8 cellular contexts compared by ENCODE assay signal in genomic region chr9:19379283-19379682, GRCh38. TPM values are rescaled to one million over a fixed set of nuclear protein-coding genes. Genes with fewer than 3 reads are reported as not detected.
A peak's percentile ranks its signal among the peaks of the same experiment; 100 is the strongest.
DNase-seq lines count a peak whose midpoint lies in the region; ATAC-seq and TF ChIP-seq lines count a peak whose summit lies in the region.

No MANE protein-coding gene starts in this region.

- H3K4me1 Mint-ChIP-seq in HFFc6 (ENCODE audit: low read depth), result peaks cover 65% of the 10 kb centered on the region
- peaks cover 46% of the 10 kb centered on the region for H3K4me1 Mint-ChIP-seq in activated CD8-positive, alpha-beta T cell treated with anti-CD3 and anti-CD28 coated beads, Interleukin-2, amount 10 ng/mL, durations not matched to agents 7 days and 5 days (ENCODE audit: low read depth)

- no peak for ATAC-seq in activated CD8-positive, alpha-beta T cell treated with anti-CD3 and anti-CD28 coated beads, Interleukin-2, amount 10 ng/mL, durations not matched to agents 7 days and 5 days
- ATAC-seq in right cardiac atrium (no peak), GM21576 (IDR thresholded peaks at IDR 0.05; ENCODE audit: unreplicated experiment) (no peak), GM21526 (IDR thresholded peaks at IDR 0.05; ENCODE audit: low FRiP score, unreplicated experiment) (no peak), GM21515 (IDR thresholded peaks at IDR 0.05; ENCODE audit: unreplicated experiment) (no peak)

- no peaks in the 10 kb centered on the region for H3K9me3 ChIP-seq in right cardiac atrium (ENCODE audit: control insufficient read depth, low read length)
- H3K9me3 ChIP-seq in smooth muscle cell (replicated peaks; ENCODE audit: low read depth), result no peaks in the 10 kb centered on the region

- peaks cover 64% of the 10 kb centered on the region for H3K36me3 Mint-ChIP-seq in HFFc6 (ENCODE audit: low read depth)
- H3K36me3 Mint-ChIP-seq in activated CD8-positive, alpha-beta T cell treated with anti-CD3 and anti-CD28 coated beads, Interleukin-2, amount 10 ng/mL, durations not matched to agents 7 days and 5 days (ENCODE audit: low read depth), result peaks cover 62% of the 10 kb centered on the region

- H3K4me3 ChIP-seq in right cardiac atrium (ENCODE audit: low read length) (peak overlapping the region; percentile 76), smooth muscle cell (peak overlapping the region; percentile 87)

- H3K27ac Mint-ChIP-seq in HFFc6, result peak overlapping the region; percentile 99
- peak overlapping the region; percentile 98 for H3K27ac Mint-ChIP-seq in activated CD8-positive, alpha-beta T cell treated with anti-CD3 and anti-CD28 coated beads, Interleukin-2, amount 10 ng/mL, durations not matched to agents 7 days and 5 days

- H3K36me3 ChIP-seq in smooth muscle cell (ENCODE audit: low read depth), result peaks cover 9% of the 10 kb centered on the region

- WGBS in right cardiac atrium, result 7% methylated on average over 12 of the region's 12 CpGs
- WGBS in smooth muscle cell (ENCODE audit: low lambda C conversion rate), result 2% methylated on average over 12 of the region's 12 CpGs

- H3K4me3 Mint-ChIP-seq in HFFc6, result peak overlapping the region; percentile 99
- peak overlapping the region; percentile 97 for H3K4me3 Mint-ChIP-seq in activated CD8-positive, alpha-beta T cell treated with anti-CD3 and anti-CD28 coated beads, Interleukin-2, amount 10 ng/mL, durations not matched to agents 7 days and 5 days

- H3K4me2 ChIP-seq in smooth muscle cell, result peak overlapping the region; percentile 96

- H3F3A ChIP-seq in smooth muscle cell (ENCODE audit: low read depth), result peaks cover 47% of the 10 kb centered on the region

- H3K4me1 ChIP-seq in right cardiac atrium (ENCODE audit: control insufficient read depth, insufficient read depth, low read length), result no peaks in the 10 kb centered on the region
- H3K4me1 ChIP-seq in smooth muscle cell (ENCODE audit: low read depth), result peaks cover 28% of the 10 kb centered on the region

- no peak for TF ChIP-seq CTCF in HFFc6 (IDR thresholded peaks at IDR 0.05)
- no peak for TF ChIP-seq CTCF in smooth muscle cell (IDR thresholded peaks at IDR 0.05; ENCODE audit: borderline replicate concordance, insufficient read depth, poor library complexity, severe bottlenecking)

- DNase-seq in HFFc6 (no peak), right cardiac atrium (no peak), smooth muscle cell (lab: John Stamatoyannopoulos, UW; ENCODE audit: unreplicated experiment) (no peak), dedifferentiated amniotic fluid mesenchymal stem cell (ENCODE audit: extremely low spot score) (no peak)
- DNase-seq in activated CD8-positive, alpha-beta T cell treated with anti-CD3 and anti-CD28 coated beads, Interleukin-2, amount 10 ng/mL, durations not matched to agents 7 days and 5 days, result no peak

- H3K27ac ChIP-seq in right cardiac atrium (ENCODE audit: low read length) (peak overlapping the region; percentile 30), smooth muscle cell (ENCODE audit: low read depth) (peak overlapping the region; percentile 89)

- peaks cover 45% of the 10 kb centered on the region for H4K20me1 ChIP-seq in smooth muscle cell (ENCODE audit: low read depth)

- no peak overlapping the region for H2AFZ ChIP-seq in smooth muscle cell (ENCODE audit: low read depth)

- H3K27me3 ChIP-seq in right cardiac atrium (ENCODE audit: control insufficient read depth, insufficient read depth) (no peaks in the 10 kb centered on the region), smooth muscle cell (ENCODE audit: low read depth) (no peaks in the 10 kb centered on the region)

- H3K27me3 Mint-ChIP-seq in HFFc6 (ENCODE audit: insufficient read depth), result peaks cover 3% of the 10 kb centered on the region
- no peaks in the 10 kb centered on the region for H3K27me3 Mint-ChIP-seq in activated CD8-positive, alpha-beta T cell treated with anti-CD3 and anti-CD28 coated beads, Interleukin-2, amount 10 ng/mL, durations not matched to agents 7 days and 5 days (ENCODE audit: low read depth)

- H3K9ac ChIP-seq in smooth muscle cell (ENCODE audit: low read depth), result peak overlapping the region; percentile 94

- peaks cover 8% of the 10 kb centered on the region for H3K9me3 Mint-ChIP-seq in HFFc6
- H3K9me3 Mint-ChIP-seq in activated CD8-positive, alpha-beta T cell treated with anti-CD3 and anti-CD28 coated beads, Interleukin-2, amount 10 ng/mL, durations not matched to agents 7 days and 5 days (ENCODE audit: insufficient read depth), result no peaks in the 10 kb centered on the region

- POLR2A ChIA-PET in activated CD8-positive, alpha-beta T cell treated with anti-CD3 and anti-CD28 coated beads, Interleukin-2, amount 10 ng/mL, durations not matched to agents 7 days and 5 days (lab: Charles Lee), result interaction anchor here (0.6 to 2.1 kb wide), 16 partner anchors 8 to 830 kb away, joined by 3 to 17 read pairs (median 5); partner anchors contain the start of genes ACER2 and RRAGA

- intact Hi-C loops in right cardiac atrium (cut with DNase I), result no loop called here

- CTCF ChIA-PET in activated CD8-positive, alpha-beta T cell treated with anti-CD3 and anti-CD28 coated beads, Interleukin-2, amount 10 ng/mL, durations not matched to agents 7 days and 5 days (lab: Charles Lee), result interaction anchor here (0.6 to 1.5 kb wide), 3 partner anchors 85 to 294 kb away, joined by 3 to 4 read pairs (median 3); no protein-coding TSS in a partner anchor

- peaks cover 30% of the 10 kb centered on the region for H3K79me2 ChIP-seq in smooth muscle cell (ENCODE audit: low read depth)

RNA-seq across cellular contexts. Expression of gene RPS6, which starts 0.8 kb away (rescaled TPM):
- total RNA-seq in HFFc6 (2021; fragmentation: NEBNext Ultra II Directional; extraction: Animal tissue kit (Norgen Biotek cat#: 25700)), result 1,000 to 10,000 TPM; 1,886 to 2,098 (median 1,953) TPM
- total RNA-seq in activated CD8-positive, alpha-beta T cell treated with anti-CD3 and anti-CD28 coated beads, Interleukin-2, amount 10 ng/mL, durations not matched to agents 7 days and 5 days, result 1,000 to 10,000 TPM; 2,209 to 2,222 TPM
- total RNA-seq in right cardiac atrium (1,000 to 10,000 TPM in 3 of 4 donors, 100 to 1,000 TPM in 1; 983 to 1,149 (median 1,102) TPM), smooth muscle cell (1,306 and 1,413 TPM in 2 replicates)
- polyA plus RNA-seq in right cardiac atrium (1,453 TPM), smooth muscle cell (844 and 935 TPM in 2 replicates)

RNA-seq across cellular contexts. Expression of gene ACER2, which starts 29.5 kb away (rescaled TPM):
- 1 to 10 TPM; 1.2 to 1.9 (median 1.6) TPM for total RNA-seq in HFFc6 (2021; fragmentation: NEBNext Ultra II Directional; extraction: Animal tissue kit (Norgen Biotek cat#: 25700))
- total RNA-seq in activated CD8-positive, alpha-beta T cell treated with anti-CD3 and anti-CD28 coated beads, Interleukin-2, amount 10 ng/mL, durations not matched to agents 7 days and 5 days, result 1 to 10 TPM; 1.7 to 2.6 TPM
- total RNA-seq in right cardiac atrium, result 1 to 10 TPM; 2.3 to 4.8 (median 4.1) TPM
- 2.9 TPM for polyA plus RNA-seq in right cardiac atrium
- total RNA-seq in smooth muscle cell, result 3.0 and 4.2 TPM in 2 replicates
- polyA plus RNA-seq in smooth muscle cell, result 0.49 and 1.1 TPM in 2 replicates
